In genomic region chr9:137172907-137173794, GRCh38 we compare ENCODE assay signal across 1 cellular context.
TF ChIP-seq lines count a peak whose summit lies in the region.

No MANE protein-coding gene starts in this region.

TF ChIP-seq in SK-N-SH, 30 proteins besides CTCF, POLR2A, EP300 and RAD21 (continued from another document):
- TF ChIP-seq, protein P1, sequence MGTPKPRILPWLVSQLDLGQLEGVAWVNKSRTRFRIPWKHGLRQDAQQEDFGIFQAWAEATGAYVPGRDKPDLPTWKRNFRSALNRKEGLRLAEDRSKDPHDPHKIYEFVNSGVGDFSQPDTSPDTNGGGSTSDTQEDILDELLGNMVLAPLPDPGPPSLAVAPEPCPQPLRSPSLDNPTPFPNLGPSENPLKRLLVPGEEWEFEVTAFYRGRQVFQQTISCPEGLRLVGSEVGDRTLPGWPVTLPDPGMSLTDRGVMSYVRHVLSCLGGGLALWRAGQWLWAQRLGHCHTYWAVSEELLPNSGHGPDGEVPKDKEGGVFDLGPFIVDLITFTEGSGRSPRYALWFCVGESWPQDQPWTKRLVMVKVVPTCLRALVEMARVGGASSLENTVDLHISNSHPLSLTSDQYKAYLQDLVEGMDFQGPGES (IDR thresholded peaks at IDR 0.05; ENCODE audit: low read depth, low read length), result no peak
- TF ChIP-seq YY1 (IDR thresholded peaks at IDR 0.05; ENCODE audit: low read depth) (no peak), SIN3A (IDR thresholded peaks at IDR 0.05; ENCODE audit: borderline replicate concordance, low read depth, low read length) (no peak), FOXJ3 (CRISPR knock-in tag; IDR thresholded peaks at IDR 0.05) (no peak), GABPA (IDR thresholded peaks at IDR 0.05; ENCODE audit: low read depth) (no peak), CHD2 (IDR thresholded peaks at IDR 0.05; ENCODE audit: low read length, partially characterized antibody) (no peak), TCF12 (IDR thresholded peaks at IDR 0.05) (no peak), TAF1 (IDR thresholded peaks at IDR 0.05; ENCODE audit: borderline replicate concordance, low read depth, low read length) (no peak), RXRA (IDR thresholded peaks at IDR 0.05; ENCODE audit: borderline replicate concordance, low read depth) (no peak), REST (IDR thresholded peaks at IDR 0.05; ENCODE audit: low read depth, low read length) (no peak), JUND (IDR thresholded peaks at IDR 0.05) (no peak), USF1 (IDR thresholded peaks at IDR 0.05; ENCODE audit: borderline replicate concordance, low read depth) (no peak), EZH2phosphoT487 (IDR thresholded peaks at IDR 0.05; ENCODE audit: borderline replicate concordance, low read depth) (no peak), RCOR1 (IDR thresholded peaks at IDR 0.05; ENCODE audit: low read length) (no peak)
TF ChIP-seq in SK-N-SH: peak in this region for 0.
